Comparison of ENCODE assay signal across 8 cellular contexts in genomic region chr3:192727032-192727847, GRCh38. TPM values are rescaled to one million over a fixed set of nuclear protein-coding genes. Genes with fewer than 3 reads are reported as not detected.
DNase-seq lines count a peak whose midpoint lies in the region; ATAC-seq and TF ChIP-seq lines count a peak whose summit lies in the region.

TSS of gene FGF12 (minus strand) at chr3:192727541.

- TF ChIP-seq CTCF in body of pancreas (IDR thresholded peaks at IDR 0.05) = no peak

- DNase-seq in H4 (ENCODE audit: low spot score) = peak; percentile 53
- peak; percentile 74 for DNase-seq in NCI-H2196 treated with DMSO at 0.1 percent for 48 hours (lab: John Stamatoyannopoulos, UW; ENCODE audit: unreplicated experiment)
- peak; percentile 48 to 69 (median 61) for DNase-seq in body of pancreas

- H3K9me3 ChIP-seq in body of pancreas (no peaks in the 10 kb centered on the region), iPS-20b (ENCODE audit: insufficient read depth, low read depth, low read length) (no peaks in the 10 kb centered on the region), skeletal muscle tissue (ENCODE audit: control insufficient read depth in 3 of 3, low read length in 3 of 3) (no peaks in the 10 kb centered on the region)

- intact Hi-C loops in body of pancreas (cut with DNase I) = no loop called here

- TF ChIP-seq POLR2A in body of pancreas (IDR thresholded peaks at IDR 0.05) (no peak), GM18505 (IDR thresholded peaks at IDR 0.05; ENCODE audit: borderline replicate concordance, extremely low read depth, insufficient read depth, insufficient read length) (no peak)

- H3K36me3 ChIP-seq in body of pancreas (replicated peaks in 1 of 2; ENCODE audit: insufficient read depth in 1 of 2, low read depth in 2 of 2) (no peaks in the 10 kb centered on the region), iPS-20b (ENCODE audit: insufficient read depth, low read depth, low read length) (no peaks in the 10 kb centered on the region), skeletal muscle tissue (ENCODE audit: control insufficient read depth in 3 of 3, insufficient read depth in 3 of 3, low read length in 3 of 3) (no peaks in the 10 kb centered on the region)

- no peak within 1 kb of the TSS for H3K27ac ChIP-seq in body of pancreas
- H3K27ac ChIP-seq in iPS-20b (ENCODE audit: low read length) = no peak within 1 kb of the TSS
- H3K27ac ChIP-seq in skeletal muscle tissue (ENCODE audit: low read depth, low read length) = no peak within 1 kb of the TSS

- H3K27me3 ChIP-seq in body of pancreas (no peaks in the 10 kb centered on the region), iPS-20b (ENCODE audit: insufficient read depth, low read length) (peaks cover 10% of the 10 kb centered on the region; the same call in 1 of the 2 replicates), skeletal muscle tissue (ENCODE audit: control insufficient read depth in 3 of 3, insufficient read depth in 3 of 3, low read length in 3 of 3) (peaks cover 0 to 3% (median 2%) of the 10 kb centered on the region in 3 donors)

- peaks cover 11% of the 10 kb centered on the region for H3K4me1 ChIP-seq in body of pancreas
- H3K4me1 ChIP-seq in iPS-20b (ENCODE audit: insufficient read depth, low read length) = no peaks in the 10 kb centered on the region
- H3K4me1 ChIP-seq in skeletal muscle tissue (ENCODE audit: control insufficient read depth in 3 of 3, insufficient read depth in 3 of 3, low read length in 3 of 3) = peaks cover 0 to 7% (median 2%) of the 10 kb centered on the region in 3 donors

- H3K9ac ChIP-seq in iPS-20b (ENCODE audit: low read depth, low read length) = peak within 1 kb of the TSS; percentile 44; the same call in 1 of the 2 replicates
- H3K9ac ChIP-seq in skeletal muscle tissue (ENCODE audit: low read depth in 1 of 3, low read length in 3 of 3) = peak within 1 kb of the TSS in 1 of 3 donors; percentile 12

- no peak within 1 kb of the TSS for H3K4me3 ChIP-seq in body of pancreas
- peak within 1 kb of the TSS; percentile 77 for H3K4me3 ChIP-seq in iPS-20b (ENCODE audit: low read length)
- peak within 1 kb of the TSS; percentile 47 to 51 (median 49) for H3K4me3 ChIP-seq in skeletal muscle tissue (ENCODE audit: low read length in 3 of 3)

- WGBS in body of pancreas, 2 donors = 4 to 5% methylated on average over 34 to 36 of the region's 36 CpGs

- ATAC-seq in body of pancreas (peak; percentile 35), GM18868 (IDR thresholded peaks at IDR 0.05; ENCODE audit: unreplicated experiment) (no peak), GM18505 (IDR thresholded peaks at IDR 0.05; ENCODE audit: unreplicated experiment) (no peak), HG02938 (IDR thresholded peaks at IDR 0.05; ENCODE audit: unreplicated experiment) (no peak)

RNA-seq across cellular contexts. Expression of gene FGF12, which starts in this region (rescaled TPM):
- total RNA-seq in H4 (2014; rRNA removed; shearing (Covaris generic)) = 0.31 and 4.4 TPM in 2 replicates
- total RNA-seq in body of pancreas = 1 to 10 TPM in 1 of 2 donors, under 1 TPM in 1; 0.99 to 2.3 TPM
- 2.1 TPM for total RNA-seq in skeletal muscle tissue

Comparison
In these comparisons a context has a peak if more than half of its experiments do, and no peak if none do; other contexts are left out.
1. H3K4me3 ChIP-seq: peak in iPS-20b (single experiment) and skeletal muscle tissue (3 of 3); none in body of pancreas (0 of 2).
2. Peak in every context shown above with its lines, with median percentiles within 50 percentile points of each other: DNase-seq.